In genomic region chr1:62746809-62747138, GRCh38 we compare ENCODE assay signal across 14 cellular contexts.
"Had no signal": no experiment of that assay in that cellular context is flagged by ENCODE, and none has a peak within 500 bp of the region (broad histone marks: within the 10 kb centered on the region; RNA-seq: fewer than 3 reads in every experiment).

No MANE protein-coding gene starts in this region.

- ATAC-seq: effector memory CD8-positive, alpha-beta T cell; gastroesophageal sphincter; stimulated activated effector memory CD8-positive, alpha-beta T cell treated with anti-CD3 and anti-CD28 coated beads, Interleukin-12 subunit alpha, Interleukin-12 subunit beta, amount 100 ng/mL, for 72 hours; T-helper 17 cell had no signal

- H3K36me3 ChIP-seq: gastroesophageal sphincter, lower lobe of right lung had no signal

- DNase-seq: activated CD4-positive, alpha-beta T cell treated with anti-CD3 and anti-CD28 coated beads for 48 hours; activated CD8-positive, alpha-beta memory T cell treated with anti-CD3 and anti-CD28 coated beads for 24 hours; activated naive CD4-positive, alpha-beta T cell; activated naive CD8-positive, alpha-beta T cell treated with anti-CD3 and anti-CD28 coated beads, Interleukin-2, amount 10 ng/mL, durations not matched to agents 7 days and 5 days; effector memory CD8-positive, alpha-beta T cell; left cardiac atrium; lower lobe of right lung; posterior cingulate gyrus; T-helper 17 cell had no signal

- H3K27me3 ChIP-seq: gastroesophageal sphincter had no signal

- H3K9me3 Mint-ChIP-seq: activated naive CD8-positive, alpha-beta T cell treated with anti-CD3 and anti-CD28 coated beads, Interleukin-2, amount 10 ng/mL, durations not matched to agents 7 days and 5 days; activated T-helper 1 cell treated with anti-CD3 and anti-CD28 coated beads, Interleukin-12 subunit alpha, Interleukin-12 subunit beta, Interleukin-2, Interleukin-4 antibody, amounts not matched to agents 30 ng/mL and 10 ng/mL and 1 ng/mL, durations not matched to agents 14 hours and 24 hours and 36 hours; effector memory CD8-positive, alpha-beta T cell; stimulated activated effector memory CD8-positive, alpha-beta T cell treated with anti-CD3 and anti-CD28 coated beads, Interleukin-12 subunit alpha, Interleukin-12 subunit beta, amount 100 ng/mL, for 72 hours had no signal

- H3K27ac ChIP-seq: gastroesophageal sphincter, lower lobe of right lung had no signal

- H3K4me1 Mint-ChIP-seq: activated naive CD8-positive, alpha-beta T cell treated with anti-CD3 and anti-CD28 coated beads, Interleukin-2, amount 10 ng/mL, durations not matched to agents 7 days and 5 days; stimulated activated effector memory CD8-positive, alpha-beta T cell treated with anti-CD3 and anti-CD28 coated beads, Interleukin-12 subunit alpha, Interleukin-12 subunit beta, amount 100 ng/mL, for 72 hours; T-helper 17 cell had no signal

- H3K9me3 ChIP-seq: gastroesophageal sphincter, lower lobe of right lung had no signal

- H3K4me3 Mint-ChIP-seq: activated naive CD8-positive, alpha-beta T cell treated with anti-CD3 and anti-CD28 coated beads, Interleukin-2, amount 10 ng/mL, durations not matched to agents 7 days and 5 days; activated T-helper 1 cell treated with anti-CD3 and anti-CD28 coated beads, Interleukin-12 subunit alpha, Interleukin-12 subunit beta, Interleukin-2, Interleukin-4 antibody, amounts not matched to agents 30 ng/mL and 10 ng/mL and 1 ng/mL, durations not matched to agents 14 hours and 24 hours and 36 hours; effector memory CD8-positive, alpha-beta T cell; mesothelial cell of epicardium; stimulated activated effector memory CD8-positive, alpha-beta T cell treated with anti-CD3 and anti-CD28 coated beads, Interleukin-12 subunit alpha, Interleukin-12 subunit beta, amount 100 ng/mL, for 72 hours; T-helper 17 cell; WTC11 had no signal

- H3K27ac Mint-ChIP-seq: activated naive CD8-positive, alpha-beta T cell treated with anti-CD3 and anti-CD28 coated beads, Interleukin-2, amount 10 ng/mL, durations not matched to agents 7 days and 5 days; activated T-helper 1 cell treated with anti-CD3 and anti-CD28 coated beads, Interleukin-12 subunit alpha, Interleukin-12 subunit beta, Interleukin-2, Interleukin-4 antibody, amounts not matched to agents 30 ng/mL and 10 ng/mL and 1 ng/mL, durations not matched to agents 14 hours and 24 hours and 36 hours; effector memory CD8-positive, alpha-beta T cell; mesothelial cell of epicardium; stimulated activated effector memory CD8-positive, alpha-beta T cell treated with anti-CD3 and anti-CD28 coated beads, Interleukin-12 subunit alpha, Interleukin-12 subunit beta, amount 100 ng/mL, for 72 hours; T-helper 17 cell; WTC11 had no signal

- H3K4me1 ChIP-seq: lower lobe of right lung had no signal

- H3K4me3 ChIP-seq: gastroesophageal sphincter had no signal
